8 cellular contexts compared by ENCODE assay signal in genomic region chrX:112841820-112842157, GRCh38. TPM values are rescaled to one million over a fixed set of nuclear protein-coding genes. Genes with fewer than 3 reads are reported as not detected.
A peak's percentile ranks its signal among the peaks of the same experiment; 100 is the strongest.
DNase-seq lines count a peak whose midpoint lies in the region; ATAC-seq and TF ChIP-seq lines count a peak whose summit lies in the region.

No MANE protein-coding gene starts in this region.

- peaks cover 3% of the 10 kb centered on the region; the same call in 1 of the 2 replicates for H3K36me3 Mint-ChIP-seq in WTC11
- no peaks in the 10 kb centered on the region for H3K36me3 Mint-ChIP-seq in stimulated activated effector memory CD8-positive, alpha-beta T cell treated with anti-CD3 and anti-CD28 coated beads, Interleukin-12 subunit alpha, Interleukin-12 subunit beta, amount 100 ng/mL, for 72 hours

- H3K9me3 ChIP-seq in iPS-15b (ENCODE audit: control insufficient read depth, insufficient read depth, low read length): no peaks in the 10 kb centered on the region

- H3K9me3 Mint-ChIP-seq in WTC11: no peaks in the 10 kb centered on the region
- H3K9me3 Mint-ChIP-seq in stimulated activated effector memory CD8-positive, alpha-beta T cell treated with anti-CD3 and anti-CD28 coated beads, Interleukin-12 subunit alpha, Interleukin-12 subunit beta, amount 100 ng/mL, for 72 hours: no peaks in the 10 kb centered on the region

- CTCF ChIA-PET in HEK293T (lab: Yijun Ruan, JAX): interaction anchor here (1.2 kb wide), 1 partner anchor 9 kb away, joined by 4 read pairs; no protein-coding TSS in a partner anchor
- CTCF ChIA-PET in WTC11 (lab: Charles Lee): interaction anchor here (0.9 kb wide), 1 partner anchor 11 kb away, joined by 3 read pairs; no protein-coding TSS in a partner anchor
- CTCF ChIA-PET in RWPE1 (lab: Yijun Ruan, JAX): no interaction called here

- ATAC-seq in WTC11: no peak
- ATAC-seq in stimulated activated effector memory CD8-positive, alpha-beta T cell treated with anti-CD3 and anti-CD28 coated beads, Interleukin-12 subunit alpha, Interleukin-12 subunit beta, amount 100 ng/mL, for 72 hours: no peak
- no peak for ATAC-seq in HG03565 (IDR thresholded peaks at IDR 0.05; ENCODE audit: unreplicated experiment)

- no peaks in the 10 kb centered on the region for H3K36me3 ChIP-seq in iPS-15b (ENCODE audit: control insufficient read depth, insufficient read depth, low read length)

- POLR2A ChIA-PET in HEK293T (lab: Yijun Ruan, JAX): interaction anchor here (0.7 to 6.4 kb wide), 9 partner anchors 9 to 1822 kb away, joined by 3 to 52 read pairs (median 5); no protein-coding TSS in a partner anchor
- POLR2A ChIA-PET in WTC11 (lab: Charles Lee): no interaction called here
- POLR2A ChIA-PET in RWPE1 (lab: Yijun Ruan, JAX; ENCODE audit: low non-redundant PET): no interaction called here

- peak overlapping the region; percentile 52 for H3K4me3 ChIP-seq in iPS-15b (ENCODE audit: low read depth, low read length)

- no peak overlapping the region for H3K9ac ChIP-seq in iPS-15b (ENCODE audit: low read depth, low read length)

- peaks cover 19% of the 10 kb centered on the region for H3K4me1 Mint-ChIP-seq in WTC11
- H3K4me1 Mint-ChIP-seq in stimulated activated effector memory CD8-positive, alpha-beta T cell treated with anti-CD3 and anti-CD28 coated beads, Interleukin-12 subunit alpha, Interleukin-12 subunit beta, amount 100 ng/mL, for 72 hours: peaks cover 10% of the 10 kb centered on the region

- H3K4me3 Mint-ChIP-seq in WTC11: peak overlapping the region; percentile 51
- peak overlapping the region; percentile 89 for H3K4me3 Mint-ChIP-seq in stimulated activated effector memory CD8-positive, alpha-beta T cell treated with anti-CD3 and anti-CD28 coated beads, Interleukin-12 subunit alpha, Interleukin-12 subunit beta, amount 100 ng/mL, for 72 hours

- DNase-seq in HEK293T (ENCODE audit: extremely low spot score) (no peak), WTC11 (ENCODE audit: low spot score) (no peak), GM13977 (ENCODE audit: low spot score) (no peak), RWPE1 (ENCODE audit: low spot score) (no peak), NCI-H226 (no peak)
- no peak for DNase-seq in stimulated activated effector memory CD8-positive, alpha-beta T cell treated with anti-CD3 and anti-CD28 coated beads, Interleukin-12 subunit alpha, Interleukin-12 subunit beta, amount 100 ng/mL, for 72 hours (ENCODE audit: low spot score in 2 of 2)

- in situ Hi-C loops in GM13977 (cut with MboI; ENCODE audit: low pct_unique_long_range_greater_than_20kb, low sequenced_read_pairs, unreplicated experiment): no loop called here

- peaks cover 9% of the 10 kb centered on the region for H3K4me1 ChIP-seq in iPS-15b (ENCODE audit: control insufficient read depth, insufficient read depth, low read length)

- peaks cover 35% of the 10 kb centered on the region for H3K27me3 ChIP-seq in iPS-15b (ENCODE audit: control insufficient read depth, insufficient read depth, low read length)

- H3K27ac ChIP-seq in RWPE1: no peak overlapping the region

- no peak overlapping the region for H3K27ac Mint-ChIP-seq in WTC11
- no peak overlapping the region for H3K27ac Mint-ChIP-seq in stimulated activated effector memory CD8-positive, alpha-beta T cell treated with anti-CD3 and anti-CD28 coated beads, Interleukin-12 subunit alpha, Interleukin-12 subunit beta, amount 100 ng/mL, for 72 hours

- TF ChIP-seq CTCF in WTC11 (IDR thresholded peaks at IDR 0.05) (no peak), GM13977 (IDR thresholded peaks at IDR 0.05; ENCODE audit: extremely low read depth, insufficient read depth, missing control alignments) (no peak), RWPE1 (conservative IDR thresholded peaks at IDR 0.05; ENCODE audit: low read depth) (no peak)

- peaks cover 34% of the 10 kb centered on the region for H3K27me3 Mint-ChIP-seq in WTC11 (ENCODE audit: low read depth)

TF ChIP-seq in HEK293T, 16 proteins besides CTCF, POLR2A, EP300 and RAD21:
- TF ChIP-seq FOXM1 (IDR thresholded peaks at IDR 0.05; ENCODE audit: borderline replicate concordance) (no peak), PKNOX1 (IDR thresholded peaks at IDR 0.05) (no peak), ELF4 (IDR thresholded peaks at IDR 0.05) (no peak), FOXK2 (IDR thresholded peaks at IDR 0.05) (no peak), BHLHE40 (IDR thresholded peaks at IDR 0.05; ENCODE audit: borderline replicate concordance) (no peak), TARDBP (IDR thresholded peaks at IDR 0.05) (no peak), ZNF384 (IDR thresholded peaks at IDR 0.05) (no peak), HDGF (IDR thresholded peaks at IDR 0.05; ENCODE audit: borderline replicate concordance) (no peak), L3MBTL2 (conservative IDR thresholded peaks at IDR 0.05) (peak; percentile 30; the same call in 1 of the 2 replicates)

TF ChIP-seq in WTC11, 78 proteins besides CTCF, POLR2A, EP300 and RAD21:
- no peak for TF ChIP-seq MXD4 (CRISPR knock-in tag; IDR thresholded peaks at IDR 0.05; ENCODE audit: borderline replicate concordance)

RNA-seq across cellular contexts. Expression of gene AMOT, which starts 1.2 kb away (rescaled TPM):
- total RNA-seq in WTC11 (2021): 7.2 to 8.1 TPM (median 8.0 TPM) in 3 replicates
